Comparison of ENCODE assay signal across 1 cellular context in genomic region chr10:47023237-47024045, GRCh38.
TF ChIP-seq lines count a peak whose summit lies in the region.

No MANE protein-coding gene starts in this region.

TF ChIP-seq in GM23338, 12 proteins besides CTCF, POLR2A, EP300 and RAD21 (continued from another document):
- TF ChIP-seq REST (IDR thresholded peaks at IDR 0.05; ENCODE audit: unreplicated experiment) (no peak), ETS1 (IDR thresholded peaks at IDR 0.05) (no peak)
